Comparison of ENCODE assay signal across 19 cellular contexts in the genomic region with DNA sequence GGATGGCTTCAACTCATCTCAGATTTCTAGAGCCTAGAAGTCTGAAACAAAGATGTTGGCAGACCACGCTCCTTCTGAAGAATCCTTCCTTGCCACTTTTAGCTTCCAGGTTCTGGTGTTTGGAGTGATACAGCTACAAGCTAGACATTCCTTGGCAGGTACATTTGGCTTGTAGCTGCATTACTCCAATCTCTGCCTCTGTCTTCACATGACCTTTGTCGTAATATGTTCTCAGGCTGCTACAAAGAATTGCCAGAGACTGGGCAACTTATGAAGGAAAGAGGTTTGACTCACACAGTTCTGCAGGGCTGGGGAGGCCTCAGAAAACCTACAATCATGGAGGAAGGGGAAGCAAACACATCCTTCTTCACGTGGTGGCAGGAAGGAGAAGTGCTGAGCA.
"Had no signal": no experiment of that assay in that cellular context is flagged by ENCODE, and none has a peak within 500 bp of the region (broad histone marks: within the 10 kb centered on the region; RNA-seq: fewer than 3 reads in every experiment).

No MANE protein-coding gene starts in this region.

- H3K4me3 Mint-ChIP-seq: activated CD4-positive, alpha-beta memory T cell treated with anti-CD3 and anti-CD28 coated beads, Interleukin-2, amount 10 ng/mL, durations not matched to agents 7 days and 5 days; activated CD4-positive, alpha-beta T cell treated with anti-CD3 and anti-CD28 coated beads, Interleukin-2, amount 10 ng/mL, durations not matched to agents 7 days and 5 days; activated naive CD4-positive, alpha-beta T cell treated with anti-CD3 and anti-CD28 coated beads, Interleukin-2, amount 10 ng/mL, durations not matched to agents 7 days and 5 days; activated naive CD8-positive, alpha-beta T cell treated with anti-CD3 and anti-CD28 coated beads, Interleukin-2, amount 10 ng/mL, durations not matched to agents 7 days and 5 days; activated T-cell treated with anti-CD3 and anti-CD28 coated beads, Interleukin-2, amount 50 U/mL, for 24 hours; naive B cell; nephron progenitor cell had no signal

- H3K4me1 Mint-ChIP-seq: activated CD4-positive, alpha-beta memory T cell treated with anti-CD3 and anti-CD28 coated beads, Interleukin-2, amount 10 ng/mL, durations not matched to agents 7 days and 5 days; activated CD4-positive, alpha-beta T cell treated with anti-CD3 and anti-CD28 coated beads, Interleukin-2, amount 10 ng/mL, durations not matched to agents 7 days and 5 days; activated naive CD4-positive, alpha-beta T cell treated with anti-CD3 and anti-CD28 coated beads, Interleukin-2, amount 10 ng/mL, durations not matched to agents 7 days and 5 days; activated naive CD8-positive, alpha-beta T cell treated with anti-CD3 and anti-CD28 coated beads, Interleukin-2, amount 10 ng/mL, durations not matched to agents 7 days and 5 days; naive B cell had no signal

- H3K4me3 ChIP-seq: breast epithelium, spleen, upper lobe of right lung had no signal

- H3K36me3 ChIP-seq: breast epithelium, neutrophil, spleen, upper lobe of right lung had no signal

- H3K27ac ChIP-seq: breast epithelium, neutrophil, spleen, upper lobe of right lung had no signal

- DNase-seq: activated CD4-positive, alpha-beta memory T cell treated with anti-CD3 and anti-CD28 coated beads, Interleukin-2, amount 10 ng/mL, durations not matched to agents 7 days and 5 days; activated CD4-positive, alpha-beta T cell treated with anti-CD3 and anti-CD28 coated beads, Interleukin-2, amount 10 ng/mL, durations not matched to agents 7 days and 5 days; activated CD4-positive, CD25-positive, alpha-beta regulatory T cell treated with anti-CD3 and anti-CD28 coated beads, Interleukin-2, amount 50 U/mL, for 72 hours; activated CD8-positive, alpha-beta memory T cell treated with anti-CD3 and anti-CD28 coated beads, Interleukin-2, amount 50 U/mL, for 48 hours; activated gamma-delta T cell; activated naive CD4-positive, alpha-beta T cell treated with anti-CD3 and anti-CD28 coated beads, Interleukin-2, amount 10 ng/mL, durations not matched to agents 7 days and 5 days; activated naive CD8-positive, alpha-beta T cell treated with anti-CD3 and anti-CD28 coated beads, Interleukin-2, amount 10 ng/mL, durations not matched to agents 7 days and 5 days; activated T-cell treated with anti-CD3 and anti-CD28 coated beads, Interleukin-2, amount 50 U/mL, for 24 hours; effector CD8-positive, alpha-beta T cell; erythroblast; mammary epithelial cell; naive B cell; nephron progenitor cell; spleen; stimulated activated naive CD4-positive, alpha-beta T cell; T-helper 2 cell; upper lobe of right lung had no signal

- H3K27me3 ChIP-seq: breast epithelium, neutrophil, spleen, upper lobe of right lung had no signal

- H3K27ac Mint-ChIP-seq: activated CD4-positive, alpha-beta memory T cell treated with anti-CD3 and anti-CD28 coated beads, Interleukin-2, amount 10 ng/mL, durations not matched to agents 7 days and 5 days; activated CD4-positive, alpha-beta T cell treated with anti-CD3 and anti-CD28 coated beads, Interleukin-2, amount 10 ng/mL, durations not matched to agents 7 days and 5 days; activated naive CD4-positive, alpha-beta T cell treated with anti-CD3 and anti-CD28 coated beads, Interleukin-2, amount 10 ng/mL, durations not matched to agents 7 days and 5 days; activated naive CD8-positive, alpha-beta T cell treated with anti-CD3 and anti-CD28 coated beads, Interleukin-2, amount 10 ng/mL, durations not matched to agents 7 days and 5 days; activated T-cell treated with anti-CD3 and anti-CD28 coated beads, Interleukin-2, amount 50 U/mL, for 24 hours; nephron progenitor cell had no signal

- H3K9me3 ChIP-seq: breast epithelium, neutrophil, upper lobe of right lung had no signal

- H3K4me1 ChIP-seq: breast epithelium, spleen, upper lobe of right lung had no signal

- H3K36me3 Mint-ChIP-seq: activated naive CD4-positive, alpha-beta T cell treated with anti-CD3 and anti-CD28 coated beads, Interleukin-2, amount 10 ng/mL, durations not matched to agents 7 days and 5 days; activated naive CD8-positive, alpha-beta T cell treated with anti-CD3 and anti-CD28 coated beads, Interleukin-2, amount 10 ng/mL, durations not matched to agents 7 days and 5 days; naive B cell had no signal

- H3K27me3 Mint-ChIP-seq: activated CD4-positive, alpha-beta memory T cell treated with anti-CD3 and anti-CD28 coated beads, Interleukin-2, amount 10 ng/mL, durations not matched to agents 7 days and 5 days; activated CD4-positive, alpha-beta T cell treated with anti-CD3 and anti-CD28 coated beads, Interleukin-2, amount 10 ng/mL, durations not matched to agents 7 days and 5 days; activated naive CD4-positive, alpha-beta T cell treated with anti-CD3 and anti-CD28 coated beads, Interleukin-2, amount 10 ng/mL, durations not matched to agents 7 days and 5 days; activated naive CD8-positive, alpha-beta T cell treated with anti-CD3 and anti-CD28 coated beads, Interleukin-2, amount 10 ng/mL, durations not matched to agents 7 days and 5 days; activated T-cell treated with anti-CD3 and anti-CD28 coated beads, Interleukin-2, amount 50 U/mL, for 24 hours; naive B cell had no signal

- ATAC-seq: upper lobe of right lung had no signal
